20 cellular contexts compared by ENCODE assay signal in the genomic region with DNA sequence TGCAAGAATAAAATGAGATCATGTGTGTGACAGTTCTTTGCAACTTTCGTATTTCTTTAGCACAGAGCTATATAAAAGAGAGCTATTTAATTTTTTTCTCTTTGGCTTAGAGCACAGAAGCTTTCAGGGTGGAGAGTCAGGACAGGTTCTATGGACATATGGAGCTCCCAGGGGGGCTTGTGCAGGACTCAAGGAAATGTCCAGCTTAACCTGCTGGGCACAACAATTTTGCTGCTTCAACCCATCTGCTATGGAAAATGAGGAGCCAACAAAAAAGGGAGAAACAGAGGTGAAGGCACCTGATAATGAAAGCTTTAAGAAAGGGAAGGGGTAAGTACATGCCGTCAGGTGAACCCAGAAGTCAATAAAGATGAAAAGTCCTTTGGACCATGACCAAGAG. TPM values are rescaled to one million over a fixed set of nuclear protein-coding genes. Genes with fewer than 3 reads are reported as not detected.
DNase-seq lines count a peak whose midpoint lies in the region; ATAC-seq and TF ChIP-seq lines count a peak whose summit lies in the region.
"Had no signal": no experiment of that assay in that cellular context is flagged by ENCODE, and none has a peak within 500 bp of the region (broad histone marks: within the 10 kb centered on the region; RNA-seq: fewer than 3 reads in every experiment).

No MANE protein-coding gene starts in this region.

- H3K4me1 ChIP-seq in parathyroid adenoma (peaks cover 33% of the 10 kb centered on the region), SK-N-SH (ENCODE audit: control insufficient read depth in 1 of 2, insufficient read depth in 2 of 2, low read depth in 1 of 2, low read length in 1 of 2) (peaks cover 0 to 9% of the 10 kb centered on the region in 2 experiments; a peak in 1 of 4 replicates), smooth muscle cell (ENCODE audit: low read depth) (peaks cover 10% of the 10 kb centered on the region)
- H3K4me1 ChIP-seq: BLaER1 treated with 17β-estradiol and CSF1 and Interleukin-3, amounts not matched to agents 10 nM and 100 nM; Caco-2 had no signal

- in situ Hi-C loops in G401 (cut with HindIII; ENCODE audit: low sequenced_read_pairs), result no loop called here

- POLR2A ChIA-PET in SK-N-SH (lab: Yijun Ruan, JAX), result no interaction called here

- H3K9me2 ChIP-seq in SK-N-SH, result no peaks in the 10 kb centered on the region

- CTCF ChIA-PET in SK-N-SH (lab: Yijun Ruan, JAX), result interaction anchor here (1.3 to 1.6 kb wide), 2 partner anchors 123 to 235 kb away, joined by 4 to 6 read pairs; no protein-coding TSS in a partner anchor

- H3K79me2 ChIP-seq in parathyroid adenoma (no peaks in the 10 kb centered on the region), SK-N-SH (ENCODE audit: insufficient read depth) (no peaks in the 10 kb centered on the region), smooth muscle cell (ENCODE audit: low read depth) (no peaks in the 10 kb centered on the region)

- peak overlapping the region; percentile 1 for H2AFZ ChIP-seq in parathyroid adenoma
- H2AFZ ChIP-seq in SK-N-SH (ENCODE audit: low read depth), result no peak overlapping the region
- H2AFZ ChIP-seq in smooth muscle cell (ENCODE audit: low read depth), result no peak overlapping the region

- TF ChIP-seq CTCF in WERI-Rb-1 (IDR thresholded peaks at IDR 0.05; ENCODE audit: low read depth, low read length) (no peak), parathyroid adenoma (IDR thresholded peaks at IDR 0.05) (no peak), SK-N-SH (IDR thresholded peaks at IDR 0.05) (no peak), smooth muscle cell (IDR thresholded peaks at IDR 0.05; ENCODE audit: borderline replicate concordance, insufficient read depth, poor library complexity, severe bottlenecking) (no peak)

- DNase-seq in G401 (ENCODE audit: low spot score) (peak; percentile 97), WERI-Rb-1 (peak; percentile 11), cerebellar nuclear complex (lab: John Stamatoyannopoulos, UW) (peak; percentile 46 to 89), SK-N-SH (no peak), smooth muscle cell (lab: John Stamatoyannopoulos, UW; ENCODE audit: unreplicated experiment) (no peak)
- DNase-seq: 8988T; AML-193; Caco-2; Calu3; CD4-positive, alpha-beta T cell; CD8-positive, alpha-beta T cell; DMS79 treated with DMSO at 0.1 percent for 48 hours; GDM1 had no signal

- ATAC-seq in HG03521 (IDR thresholded peaks at IDR 0.05; ENCODE audit: unreplicated experiment) (no peak), GM21447 (IDR thresholded peaks at IDR 0.05; ENCODE audit: unreplicated experiment) (no peak)
- ATAC-seq: CD8-positive, alpha-beta T cell; GM12878 had no signal

- TF ChIP-seq RAD21 in SK-N-SH (IDR thresholded peaks at IDR 0.05; ENCODE audit: low read length), result no peak

- no peaks in the 10 kb centered on the region for H3F3A ChIP-seq in SK-N-SH (replicated peaks; ENCODE audit: insufficient read depth)
- H3F3A ChIP-seq in smooth muscle cell (ENCODE audit: low read depth), result peaks cover 7% of the 10 kb centered on the region

- H3K4me2 ChIP-seq in parathyroid adenoma (ENCODE audit: low read length) (no peak overlapping the region), SK-N-SH (no peak overlapping the region), smooth muscle cell (no peak overlapping the region)
- H3K4me2 ChIP-seq: BLaER1 treated with 17β-estradiol and CSF1 and Interleukin-3, amounts not matched to agents 10 nM and 100 nM had no signal

- H3K27me3 ChIP-seq in WERI-Rb-1 (ENCODE audit: insufficient read depth, low read depth, severe bottlenecking), result no peaks in the 10 kb centered on the region
- no peaks in the 10 kb centered on the region for H3K27me3 ChIP-seq in parathyroid adenoma (ENCODE audit: control insufficient read depth, insufficient read depth, low read length)
- no peaks in the 10 kb centered on the region for H3K27me3 ChIP-seq in SK-N-SH (ENCODE audit: insufficient read depth)
- H3K27me3 ChIP-seq in smooth muscle cell (ENCODE audit: low read depth), result no peaks in the 10 kb centered on the region
- H3K27me3 ChIP-seq: BLaER1 treated with 17β-estradiol and CSF1 and Interleukin-3, amounts not matched to agents 10 nM and 100 nM had no signal

- H3K9ac ChIP-seq in parathyroid adenoma (no peak overlapping the region), SK-N-SH (no peak overlapping the region), smooth muscle cell (ENCODE audit: low read depth) (no peak overlapping the region)
- H3K9ac ChIP-seq: BLaER1 treated with 17β-estradiol and CSF1 and Interleukin-3, amounts not matched to agents 10 nM and 100 nM had no signal

- H3K9me3 ChIP-seq in WERI-Rb-1 (ENCODE audit: severe bottlenecking) (no peaks in the 10 kb centered on the region), parathyroid adenoma (ENCODE audit: control insufficient read depth, low read length) (no peaks in the 10 kb centered on the region), SK-N-SH (no peaks in the 10 kb centered on the region), smooth muscle cell (replicated peaks; ENCODE audit: low read depth) (no peaks in the 10 kb centered on the region)
- H3K9me3 ChIP-seq: BLaER1 treated with 17β-estradiol and CSF1 and Interleukin-3, amounts not matched to agents 10 nM and 100 nM; Caco-2 had no signal

- 77% methylated on average over 2 of the region's 2 CpGs for WGBS in SK-N-SH (ENCODE audit: low lambda C conversion rate)
- 87% methylated on average over 2 of the region's 2 CpGs for WGBS in smooth muscle cell (ENCODE audit: low lambda C conversion rate)

- H3K27ac ChIP-seq in WERI-Rb-1 (no peak overlapping the region), parathyroid adenoma (peak overlapping the region; percentile 100), SK-N-SH (ENCODE audit: low read depth in 2 of 2, low read length in 1 of 2) (no peak overlapping the region), smooth muscle cell (ENCODE audit: low read depth) (no peak overlapping the region)
- H3K27ac ChIP-seq: BLaER1 treated with 17β-estradiol and CSF1 and Interleukin-3, amounts not matched to agents 10 nM and 100 nM; C4-2B had no signal

- H4K20me1 ChIP-seq in SK-N-SH (ENCODE audit: insufficient read depth), result no peaks in the 10 kb centered on the region
- no peaks in the 10 kb centered on the region for H4K20me1 ChIP-seq in smooth muscle cell (ENCODE audit: low read depth)
- H4K20me1 ChIP-seq: BLaER1 treated with 17β-estradiol and CSF1 and Interleukin-3, amounts not matched to agents 10 nM and 100 nM had no signal

- H3K4me3 ChIP-seq in WERI-Rb-1 (ENCODE audit: low read depth, low read length) (no peak overlapping the region), parathyroid adenoma (ENCODE audit: low read depth, low read length) (no peak overlapping the region), SK-N-SH (ENCODE audit: low read depth in 2 of 2, low read length in 1 of 2) (no peak overlapping the region), smooth muscle cell (no peak overlapping the region)
- H3K4me3 ChIP-seq: BLaER1 treated with 17β-estradiol and CSF1 and Interleukin-3, amounts not matched to agents 10 nM and 100 nM; GM12878 had no signal

- H3K36me3 ChIP-seq in WERI-Rb-1, result no peaks in the 10 kb centered on the region
- H3K36me3 ChIP-seq in parathyroid adenoma (ENCODE audit: control insufficient read depth, insufficient read depth, low read length), result no peaks in the 10 kb centered on the region
- H3K36me3 ChIP-seq in SK-N-SH (replicated peaks in 1 of 2; ENCODE audit: control insufficient read depth in 1 of 2, insufficient read depth in 2 of 2, low read length in 1 of 2), result no peaks in the 10 kb centered on the region
- no peaks in the 10 kb centered on the region for H3K36me3 ChIP-seq in smooth muscle cell (ENCODE audit: low read depth)
- H3K36me3 ChIP-seq: BLaER1 treated with 17β-estradiol and CSF1 and Interleukin-3, amounts not matched to agents 10 nM and 100 nM had no signal

- TF ChIP-seq EP300 in SK-N-SH (IDR thresholded peaks at IDR 0.05; ENCODE audit: borderline replicate concordance in 1 of 2, low read depth in 1 of 2, low read length in 1 of 2), result no peak

TF ChIP-seq in SK-N-SH, 30 proteins besides CTCF, POLR2A, EP300 and RAD21 (continues in another document):
- TF ChIP-seq, protein P1, sequence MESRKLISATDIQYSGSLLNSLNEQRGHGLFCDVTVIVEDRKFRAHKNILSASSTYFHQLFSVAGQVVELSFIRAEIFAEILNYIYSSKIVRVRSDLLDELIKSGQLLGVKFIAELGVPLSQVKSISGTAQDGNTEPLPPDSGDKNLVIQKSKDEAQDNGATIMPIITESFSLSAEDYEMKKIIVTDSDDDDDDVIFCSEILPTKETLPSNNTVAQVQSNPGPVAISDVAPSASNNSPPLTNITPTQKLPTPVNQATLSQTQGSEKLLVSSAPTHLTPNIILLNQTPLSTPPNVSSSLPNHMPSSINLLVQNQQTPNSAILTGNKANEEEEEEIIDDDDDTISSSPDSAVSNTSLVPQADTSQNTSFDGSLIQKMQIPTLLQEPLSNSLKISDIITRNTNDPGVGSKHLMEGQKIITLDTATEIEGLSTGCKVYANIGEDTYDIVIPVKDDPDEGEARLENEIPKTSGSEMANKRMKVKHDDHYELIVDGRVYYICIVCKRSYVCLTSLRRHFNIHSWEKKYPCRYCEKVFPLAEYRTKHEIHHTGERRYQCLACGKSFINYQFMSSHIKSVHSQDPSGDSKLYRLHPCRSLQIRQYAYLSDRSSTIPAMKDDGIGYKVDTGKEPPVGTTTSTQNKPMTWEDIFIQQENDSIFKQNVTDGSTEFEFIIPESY (IDR thresholded peaks at IDR 0.05; ENCODE audit: borderline replicate concordance, low read depth), result no peak
- TF ChIP-seq GATA2 (CRISPR knock-in tag; IDR thresholded peaks at IDR 0.05) (no peak), CHD2 (IDR thresholded peaks at IDR 0.05; ENCODE audit: low read length, partially characterized antibody) (no peak)
- TF ChIP-seq, protein P2, sequence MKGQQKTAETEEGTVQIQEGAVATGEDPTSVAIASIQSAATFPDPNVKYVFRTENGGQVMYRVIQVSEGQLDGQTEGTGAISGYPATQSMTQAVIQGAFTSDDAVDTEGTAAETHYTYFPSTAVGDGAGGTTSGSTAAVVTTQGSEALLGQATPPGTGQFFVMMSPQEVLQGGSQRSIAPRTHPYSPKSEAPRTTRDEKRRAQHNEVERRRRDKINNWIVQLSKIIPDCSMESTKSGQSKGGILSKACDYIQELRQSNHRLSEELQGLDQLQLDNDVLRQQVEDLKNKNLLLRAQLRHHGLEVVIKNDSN (IDR thresholded peaks at IDR 0.05; ENCODE audit: borderline replicate concordance, low read depth), result no peak

RNA-seq across cellular contexts. Expression of a gene that starts 5.1 kb away (rescaled TPM):
- total RNA-seq in G401 (2014; rRNA removed; shearing (Covaris generic)), result not detected in 2 replicates
- polyA plus RNA-seq in SK-N-SH (2012; rRNA removed) (42.4 and 46.0 TPM in 2 replicates), smooth muscle cell (5.2 and 5.4 TPM in 2 replicates)
- polyA plus RNA-seq in SK-N-SH (2012; cell fraction: cytosol; rRNA removed), result 46.0 and 48.8 TPM in 2 replicates
- polyA plus RNA-seq in SK-N-SH (2012; cell fraction: nucleus; rRNA removed), result 89.1 and 142 TPM in 2 replicates
- 4.9 and 7.9 TPM in 2 replicates for total RNA-seq in smooth muscle cell
- total RNA-seq: B cell; Caco-2; CD4-positive, alpha-beta T cell; CD8-positive, alpha-beta T cell; GM12878 had no signal
- polyA plus RNA-seq: GM12878 had no signal

Comparison
In these comparisons a context has a peak if more than half of its experiments do, and no peak if none do; other contexts are left out.
1. DNase-seq: peak in G401 (single experiment), WERI-Rb-1 (single experiment) and cerebellar nuclear complex (2 of 2); none in SK-N-SH (single experiment) and smooth muscle cell (single experiment).